ENCODE assay signal across 1 cellular context in genomic region chr9:124487491-124488182, GRCh38.
TF ChIP-seq lines count a peak whose summit lies in the region.

No MANE protein-coding gene starts in this region.

TF ChIP-seq in GM23338, 12 proteins besides CTCF, POLR2A, EP300 and RAD21:
- TF ChIP-seq REST (IDR thresholded peaks at IDR 0.05; ENCODE audit: unreplicated experiment): no peak
- no peak for TF ChIP-seq ETS1 (IDR thresholded peaks at IDR 0.05)
- TF ChIP-seq ZNF331 (CRISPR knock-in tag; IDR thresholded peaks at IDR 0.05; ENCODE audit: low read depth): no peak
- no peak for TF ChIP-seq CREB1 (CRISPR knock-in tag; IDR thresholded peaks at IDR 0.05; ENCODE audit: low read depth)
- TF ChIP-seq POLR2AphosphoS5 (IDR thresholded peaks at IDR 0.05; ENCODE audit: low read depth): no peak
- no peak for TF ChIP-seq NANOG (IDR thresholded peaks at IDR 0.05; ENCODE audit: borderline replicate concordance)
- no peak for TF ChIP-seq ZNF114 (CRISPR knock-in tag; IDR thresholded peaks at IDR 0.05)
- TF ChIP-seq EZH2phosphoT487 (IDR thresholded peaks at IDR 0.05; ENCODE audit: unreplicated experiment): no peak
- TF ChIP-seq STAT1 (IDR thresholded peaks at IDR 0.05; ENCODE audit: unreplicated experiment): no peak
- no peak for TF ChIP-seq JUNB (IDR thresholded peaks at IDR 0.05; ENCODE audit: unreplicated experiment)
- TF ChIP-seq EZH2 (IDR thresholded peaks at IDR 0.05; ENCODE audit: low read depth, unreplicated experiment): no peak
- TF ChIP-seq ZNF462 (CRISPR knock-in tag; IDR thresholded peaks at IDR 0.05): no peak
